ENCODE assay signal across 8 cellular contexts in the genomic region with DNA sequence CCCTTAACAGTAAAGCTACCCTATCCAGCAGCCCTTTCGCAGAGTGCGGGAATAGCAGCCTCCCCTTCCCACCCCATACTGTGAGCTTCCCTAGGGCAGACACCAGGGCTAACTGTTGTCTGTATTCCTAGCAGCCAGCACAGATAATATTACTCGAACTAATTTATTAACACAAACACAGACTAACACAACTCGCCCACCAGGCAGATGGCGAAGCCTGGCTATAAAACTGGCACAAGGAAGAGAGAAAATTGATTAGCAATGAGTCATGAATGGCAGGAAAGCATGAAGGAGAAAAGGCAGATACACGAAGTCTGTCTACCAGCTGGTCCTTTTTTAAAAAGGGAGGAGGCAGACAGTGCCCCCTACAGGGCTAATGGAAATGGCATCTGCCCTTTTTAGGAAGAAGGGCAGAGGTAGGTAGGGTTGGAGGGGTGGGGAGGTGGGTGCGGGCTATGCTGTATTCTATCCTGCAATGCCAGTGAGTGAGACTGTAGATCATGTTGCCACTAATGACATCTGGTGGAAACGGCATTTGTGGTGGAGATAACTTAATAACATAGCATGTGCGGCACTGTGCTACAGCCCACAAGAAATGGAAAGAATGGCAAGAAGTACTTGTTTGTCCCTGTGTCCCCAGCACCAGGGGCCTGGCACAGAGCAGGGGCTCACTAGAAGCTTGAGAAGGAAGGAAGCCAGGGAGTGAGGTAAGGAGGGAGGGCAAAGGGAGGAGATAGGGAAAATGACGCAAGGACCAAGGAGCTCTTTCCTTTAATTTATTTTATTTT. TPM values are rescaled to one million over a fixed set of nuclear protein-coding genes. Genes with fewer than 3 reads are reported as not detected.
DNase-seq lines count a peak whose midpoint lies in the region; ATAC-seq and TF ChIP-seq lines count a peak whose summit lies in the region.

No MANE protein-coding gene starts in this region.

- no peaks in the 10 kb centered on the region for H3K9me3 ChIP-seq in thyroid gland

- no peak overlapping the region for H3K27ac Mint-ChIP-seq in neural crest cell (ENCODE audit: unreplicated experiment)

- no peaks in the 10 kb centered on the region for H3K36me3 ChIP-seq in thyroid gland

- peaks cover 4% of the 10 kb centered on the region for H3K4me1 Mint-ChIP-seq in neural crest cell

- no peak for TF ChIP-seq POLR2A in erythroblast (IDR thresholded peaks at IDR 0.05; ENCODE audit: low read length)
- no peak for TF ChIP-seq POLR2A in thyroid gland (IDR thresholded peaks at IDR 0.05)

- 64 to 66% methylated on average over 10 of the region's 10 CpGs for WGBS in thyroid gland, 2 donors

- intact Hi-C loops in thyroid gland (cut with DNase I) = no loop called here

- peaks cover 30% of the 10 kb centered on the region for H3K27me3 Mint-ChIP-seq in neural crest cell (ENCODE audit: low read depth)

- peak; percentile 77 for TF ChIP-seq CTCF in neural crest cell (conservative IDR thresholded peaks at IDR 0.05)
- TF ChIP-seq CTCF in thyroid gland (IDR thresholded peaks at IDR 0.05) = peak; percentile 32 to 77 (median 52)

- H3K9me3 Mint-ChIP-seq in neural crest cell = peaks cover 4% of the 10 kb centered on the region

- no peaks in the 10 kb centered on the region for H3K27me3 ChIP-seq in thyroid gland

- no peak overlapping the region for H3K4me3 ChIP-seq in thyroid gland (replicated peaks in 1 of 3)

- no peak overlapping the region for H3K4me3 Mint-ChIP-seq in neural crest cell

- no peaks in the 10 kb centered on the region for H3K36me3 Mint-ChIP-seq in neural crest cell (ENCODE audit: low read depth)

- peaks cover 0 to 3% of the 10 kb centered on the region in 2 donors for H3K4me1 ChIP-seq in thyroid gland

- no peak for ATAC-seq in GM19467 (IDR thresholded peaks at IDR 0.05; ENCODE audit: unreplicated experiment)

- DNase-seq in AML-193 (lab: John Stamatoyannopoulos, UW) = peak; percentile 69 to 70
- peak; percentile 70 for DNase-seq in HCEC 1CT
- DNase-seq in NOMO-1 treated with DMSO at 0.1 percent for 48 hours (lab: John Stamatoyannopoulos, UW; ENCODE audit: unreplicated experiment) = peak; percentile 76
- DNase-seq in activated CD8-positive, alpha-beta memory T cell treated with anti-CD3 and anti-CD28 coated beads for 48 hours (ENCODE audit: low read depth in 2 of 3, low spot score in 2 of 3) = peak in 2 of 3 experiments; percentile 10 to 35
- peak; percentile 59 to 65 for DNase-seq in erythroblast (lab: John Stamatoyannopoulos, UW)
- DNase-seq in neural crest cell (ENCODE audit: low read depth, low spot score) = peak; percentile 45
- peak; percentile 57 to 65 for DNase-seq in thyroid gland

- H3K27ac ChIP-seq in thyroid gland = no peak overlapping the region

RNA-seq across cellular contexts. Expression of a gene that starts 30.6 kb away (rescaled TPM):
- 111 and 114 TPM in 2 replicates for total RNA-seq in neural crest cell
- 10 to 100 TPM; 10.1 to 20.3 (median 11.8) TPM for total RNA-seq in thyroid gland

Comparison
In these comparisons a context has a peak if more than half of its experiments do, and no peak if none do; other contexts are left out.
1. DNase-seq: peak in every context shown above with its lines; median percentile 76 in NOMO-1 treated with DMSO at 0.1 percent for 48 hours; 70 in HCEC 1CT; 70 in AML-193; 62 in erythroblast; 61 in thyroid gland; 45 in neural crest cell; 22 in activated CD8-positive, alpha-beta memory T cell treated with anti-CD3 and anti-CD28 coated beads for 48 hours.